In the genomic region with DNA sequence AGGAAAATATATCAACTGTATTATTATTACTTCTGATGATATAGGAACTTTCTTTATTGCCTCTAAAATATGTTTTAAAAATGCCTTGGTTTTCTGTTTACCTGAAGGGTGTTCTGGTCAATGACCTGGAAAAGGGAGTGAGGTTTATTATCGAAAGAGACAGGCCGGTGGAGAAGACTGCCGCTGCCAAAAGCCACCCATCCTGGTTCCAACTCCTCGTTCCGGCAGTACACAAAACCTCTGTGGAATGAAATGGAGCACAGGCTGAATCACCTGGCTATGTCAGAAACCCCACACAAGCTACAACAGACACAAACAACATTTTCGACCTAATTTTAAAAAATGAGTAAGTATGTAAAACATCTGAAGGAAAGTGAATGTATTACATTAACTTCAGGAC, we compare ENCODE assay signal across 16 cellular contexts.
"Had no signal": no experiment of that assay in that cellular context is flagged by ENCODE, and none has a peak within 500 bp of the region (broad histone marks: within the 10 kb centered on the region; RNA-seq: fewer than 3 reads in every experiment).

No MANE protein-coding gene starts in this region.

- ATAC-seq: body of pancreas, gastroesophageal sphincter, heart left ventricle, T-helper 17 cell had no signal

- H3K4me3 Mint-ChIP-seq: activated naive CD8-positive, alpha-beta T cell; nephron; T-helper 17 cell had no signal

- H3K36me3 ChIP-seq: colonic mucosa had no signal

- H3K9me3 Mint-ChIP-seq: nephron had no signal

- H3K27ac ChIP-seq: body of pancreas, colonic mucosa, gastroesophageal sphincter, heart left ventricle, tibial artery had no signal

- H3K27ac Mint-ChIP-seq: activated naive CD8-positive, alpha-beta T cell; nephron; T-helper 17 cell had no signal

- H3K9me3 ChIP-seq: body of pancreas, colonic mucosa, gastroesophageal sphincter, heart left ventricle, tibial artery had no signal

- DNase-seq: activated CD4-positive, alpha-beta T cell treated with anti-CD3 and anti-CD28 coated beads, Interleukin-2, amount 50 U/mL, for 4 hours; activated gamma-delta T cell treated with Interleukin-2 at 50 U/mL for 16 hours; body of pancreas; colonic mucosa; heart left ventricle; mesenchymal stem cell; nucleus accumbens; posterior cingulate gyrus; retina; stimulated activated CD8-positive, alpha-beta memory T cell treated with anti-CD3 and anti-CD28 coated beads, Interleukin-4, amount 100 ng/mL, for 48 hours; stimulated activated naive CD4-positive, alpha-beta T cell treated with Interleukin-2 at 50 U/mL for 16 hours; T-helper 17 cell; tibial artery had no signal

- H3K4me3 ChIP-seq: body of pancreas, colonic mucosa, gastroesophageal sphincter, heart left ventricle, tibial artery had no signal

- H3K27me3 Mint-ChIP-seq: activated naive CD8-positive, alpha-beta T cell; T-helper 17 cell had no signal
